Comparison of ENCODE assay signal across 2 cellular contexts in the genomic region with DNA sequence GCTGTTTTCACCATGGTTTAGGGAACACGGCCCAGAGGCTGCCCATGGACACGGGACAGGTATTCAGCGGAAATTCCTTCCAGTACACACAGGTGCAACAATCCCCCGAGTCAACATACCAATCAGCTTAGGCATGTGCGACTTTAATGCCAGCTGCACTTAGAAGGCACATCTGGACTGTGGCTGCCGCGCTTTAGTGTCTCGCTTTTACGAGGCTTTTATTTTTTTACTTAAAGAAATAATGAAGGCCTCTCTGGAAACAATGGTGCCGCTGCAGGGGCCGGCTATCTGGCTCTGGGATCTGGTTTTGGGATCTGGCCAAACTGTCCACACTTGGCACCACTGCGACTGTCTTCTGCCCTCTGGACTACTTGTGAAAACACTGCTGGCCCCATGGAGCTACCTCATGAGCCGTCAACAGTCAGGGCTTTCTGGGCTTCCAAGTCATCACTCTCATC.
TF ChIP-seq lines count a peak whose summit lies in the region.

No MANE protein-coding gene starts in this region.

TF ChIP-seq in liver, 16 proteins besides CTCF, POLR2A, EP300 and RAD21:
- TF ChIP-seq HNF4A (conservative IDR thresholded peaks at IDR 0.05) (peak; percentile 61 to 63), GABPA (IDR thresholded peaks at IDR 0.05 in 1 of 2, conservative IDR thresholded peaks at IDR 0.05 in 1 of 2) (no peak)

TF ChIP-seq in HepG2, 621 proteins besides CTCF, POLR2A, EP300 and RAD21:
- TF ChIP-seq BHLHE40 (IDR thresholded peaks at IDR 0.05; ENCODE audit: low read length) (no peak), NFRKB (IDR thresholded peaks at IDR 0.05) (no peak), HNRNPH1 (optimal IDR thresholded peaks at IDR 0.05; ENCODE audit: low read depth, low read length) (no peak), FOXM1 (CRISPR knock-in tag; IDR thresholded peaks at IDR 0.05) (no peak), ZNF558 (CRISPR knock-in tag; IDR thresholded peaks at IDR 0.05; ENCODE audit: borderline replicate concordance) (no peak), ARNTL (CRISPR knock-in tag; IDR thresholded peaks at IDR 0.05) (no peak), ZFY (CRISPR knock-in tag; IDR thresholded peaks at IDR 0.05) (no peak), IKZF1 (IDR thresholded peaks at IDR 0.05) (no peak), ZNF556 (CRISPR knock-in tag; IDR thresholded peaks at IDR 0.05; ENCODE audit: borderline replicate concordance) (no peak), ZNF230 (CRISPR knock-in tag; IDR thresholded peaks at IDR 0.05) (no peak), U2AF1 (optimal IDR thresholded peaks at IDR 0.05; ENCODE audit: low read depth, low read length) (no peak), MEF2D (CRISPR knock-in tag; IDR thresholded peaks at IDR 0.05) (no peak), PLRG1 (conservative IDR thresholded peaks at IDR 0.05) (no peak), SIX4 (CRISPR knock-in tag; IDR thresholded peaks at IDR 0.05) (no peak)
- TF ChIP-seq, protein P1, sequence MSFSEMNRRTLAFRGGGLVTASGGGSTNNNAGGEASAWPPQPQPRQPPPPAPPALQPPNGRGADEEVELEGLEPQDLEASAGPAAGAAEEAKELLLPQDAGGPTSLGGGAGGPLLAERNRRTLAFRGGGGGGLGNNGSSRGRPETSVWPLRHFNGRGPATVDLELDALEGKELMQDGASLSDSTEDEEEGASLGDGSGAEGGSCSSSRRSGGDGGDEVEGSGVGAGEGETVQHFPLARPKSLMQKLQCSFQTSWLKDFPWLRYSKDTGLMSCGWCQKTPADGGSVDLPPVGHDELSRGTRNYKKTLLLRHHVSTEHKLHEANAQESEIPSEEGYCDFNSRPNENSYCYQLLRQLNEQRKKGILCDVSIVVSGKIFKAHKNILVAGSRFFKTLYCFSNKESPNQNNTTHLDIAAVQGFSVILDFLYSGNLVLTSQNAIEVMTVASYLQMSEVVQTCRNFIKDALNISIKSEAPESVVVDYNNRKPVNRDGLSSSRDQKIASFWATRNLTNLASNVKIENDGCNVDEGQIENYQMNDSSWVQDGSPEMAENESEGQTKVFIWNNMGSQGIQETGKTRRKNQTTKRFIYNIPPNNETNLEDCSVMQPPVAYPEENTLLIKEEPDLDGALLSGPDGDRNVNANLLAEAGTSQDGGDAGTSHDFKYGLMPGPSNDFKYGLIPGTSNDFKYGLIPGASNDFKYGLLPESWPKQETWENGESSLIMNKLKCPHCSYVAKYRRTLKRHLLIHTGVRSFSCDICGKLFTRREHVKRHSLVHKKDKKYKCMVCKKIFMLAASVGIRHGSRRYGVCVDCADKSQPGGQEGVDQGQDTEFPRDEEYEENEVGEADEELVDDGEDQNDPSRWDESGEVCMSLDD (CRISPR knock-in tag; IDR thresholded peaks at IDR 0.05; ENCODE audit: borderline replicate concordance), result no peak
- TF ChIP-seq, protein P2, sequence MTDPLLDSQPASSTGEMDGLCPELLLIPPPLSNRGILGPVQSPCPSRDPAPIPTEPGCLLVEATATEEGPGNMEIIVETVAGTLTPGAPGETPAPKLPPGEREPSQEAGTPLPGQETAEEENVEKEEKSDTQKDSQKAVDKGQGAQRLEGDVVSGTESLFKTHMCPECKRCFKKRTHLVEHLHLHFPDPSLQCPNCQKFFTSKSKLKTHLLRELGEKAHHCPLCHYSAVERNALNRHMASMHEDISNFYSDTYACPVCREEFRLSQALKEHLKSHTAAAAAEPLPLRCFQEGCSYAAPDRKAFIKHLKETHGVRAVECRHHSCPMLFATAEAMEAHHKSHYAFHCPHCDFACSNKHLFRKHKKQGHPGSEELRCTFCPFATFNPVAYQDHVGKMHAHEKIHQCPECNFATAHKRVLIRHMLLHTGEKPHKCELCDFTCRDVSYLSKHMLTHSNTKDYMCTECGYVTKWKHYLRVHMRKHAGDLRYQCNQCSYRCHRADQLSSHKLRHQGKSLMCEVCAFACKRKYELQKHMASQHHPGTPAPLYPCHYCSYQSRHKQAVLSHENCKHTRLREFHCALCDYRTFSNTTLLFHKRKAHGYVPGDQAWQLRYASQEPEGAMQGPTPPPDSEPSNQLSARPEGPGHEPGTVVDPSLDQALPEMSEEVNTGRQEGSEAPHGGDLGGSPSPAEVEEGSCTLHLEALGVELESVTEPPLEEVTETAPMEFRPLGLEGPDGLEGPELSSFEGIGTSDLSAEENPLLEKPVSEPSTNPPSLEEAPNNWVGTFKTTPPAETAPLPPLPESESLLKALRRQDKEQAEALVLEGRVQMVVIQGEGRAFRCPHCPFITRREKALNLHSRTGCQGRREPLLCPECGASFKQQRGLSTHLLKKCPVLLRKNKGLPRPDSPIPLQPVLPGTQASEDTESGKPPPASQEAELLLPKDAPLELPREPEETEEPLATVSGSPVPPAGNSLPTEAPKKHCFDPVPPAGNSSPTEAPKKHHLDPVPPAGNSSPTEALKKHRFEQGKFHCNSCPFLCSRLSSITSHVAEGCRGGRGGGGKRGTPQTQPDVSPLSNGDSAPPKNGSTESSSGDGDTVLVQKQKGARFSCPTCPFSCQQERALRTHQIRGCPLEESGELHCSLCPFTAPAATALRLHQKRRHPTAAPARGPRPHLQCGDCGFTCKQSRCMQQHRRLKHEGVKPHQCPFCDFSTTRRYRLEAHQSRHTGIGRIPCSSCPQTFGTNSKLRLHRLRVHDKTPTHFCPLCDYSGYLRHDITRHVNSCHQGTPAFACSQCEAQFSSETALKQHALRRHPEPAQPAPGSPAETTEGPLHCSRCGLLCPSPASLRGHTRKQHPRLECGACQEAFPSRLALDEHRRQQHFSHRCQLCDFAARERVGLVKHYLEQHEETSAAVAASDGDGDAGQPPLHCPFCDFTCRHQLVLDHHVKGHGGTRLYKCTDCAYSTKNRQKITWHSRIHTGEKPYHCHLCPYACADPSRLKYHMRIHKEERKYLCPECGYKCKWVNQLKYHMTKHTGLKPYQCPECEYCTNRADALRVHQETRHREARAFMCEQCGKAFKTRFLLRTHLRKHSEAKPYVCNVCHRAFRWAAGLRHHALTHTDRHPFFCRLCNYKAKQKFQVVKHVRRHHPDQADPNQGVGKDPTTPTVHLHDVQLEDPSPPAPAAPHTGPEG (CRISPR knock-in tag; IDR thresholded peaks at IDR 0.05), result no peak
- TF ChIP-seq, protein P3, sequence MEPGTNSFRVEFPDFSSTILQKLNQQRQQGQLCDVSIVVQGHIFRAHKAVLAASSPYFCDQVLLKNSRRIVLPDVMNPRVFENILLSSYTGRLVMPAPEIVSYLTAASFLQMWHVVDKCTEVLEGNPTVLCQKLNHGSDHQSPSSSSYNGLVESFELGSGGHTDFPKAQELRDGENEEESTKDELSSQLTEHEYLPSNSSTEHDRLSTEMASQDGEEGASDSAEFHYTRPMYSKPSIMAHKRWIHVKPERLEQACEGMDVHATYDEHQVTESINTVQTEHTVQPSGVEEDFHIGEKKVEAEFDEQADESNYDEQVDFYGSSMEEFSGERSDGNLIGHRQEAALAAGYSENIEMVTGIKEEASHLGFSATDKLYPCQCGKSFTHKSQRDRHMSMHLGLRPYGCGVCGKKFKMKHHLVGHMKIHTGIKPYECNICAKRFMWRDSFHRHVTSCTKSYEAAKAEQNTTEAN (CRISPR knock-in tag; conservative IDR thresholded peaks at IDR 0.05), result no peak
TF ChIP-seq in HepG2: peak in this region for 0.
